2 cellular contexts compared by ENCODE assay signal in genomic region chr20:33362898-33363297, GRCh38.
TF ChIP-seq lines count a peak whose summit lies in the region.

No MANE protein-coding gene starts in this region.

TF ChIP-seq in SK-N-SH, 30 proteins besides CTCF, POLR2A, EP300 and RAD21:
- TF ChIP-seq TCF12 (IDR thresholded peaks at IDR 0.05) (0 out of 2 replicates have a peak, but pooled peaks have one; percentile 6), USF1 (IDR thresholded peaks at IDR 0.05; ENCODE audit: borderline replicate concordance, low read depth) (no peak)
TF ChIP-seq in SK-N-SH: peak in this region for 1.

TF ChIP-seq in HepG2, 621 proteins besides CTCF, POLR2A, EP300 and RAD21:
- TF ChIP-seq ZNF282 (IDR thresholded peaks at IDR 0.05; ENCODE audit: partially characterized antibody) (no peak), ZNF275 (CRISPR knock-in tag; IDR thresholded peaks at IDR 0.05; ENCODE audit: borderline replicate concordance) (no peak), BHLHE40 (IDR thresholded peaks at IDR 0.05; ENCODE audit: low read length) (no peak), HIC2 (CRISPR knock-in tag; IDR thresholded peaks at IDR 0.05; ENCODE audit: low read depth) (no peak), ZBTB40 (IDR thresholded peaks at IDR 0.05) (no peak), ZBTB40 (CRISPR knock-in tag; IDR thresholded peaks at IDR 0.05) (no peak)
